Comparison of ENCODE assay signal across 8 cellular contexts in genomic region chr2:186486651-186487647, GRCh38. TPM values are rescaled to one million over a fixed set of nuclear protein-coding genes. Genes with fewer than 3 reads are reported as not detected.
DNase-seq lines count a peak whose midpoint lies in the region; ATAC-seq and FAIRE-seq lines count a peak whose summit lies in the region.

No MANE protein-coding gene starts in this region.

- in situ Hi-C loops in ACHN (cut with HindIII; ENCODE audit: low pct_ligation_motif_present, low pct_unique_long_range_greater_than_20kb, low sequenced_read_pairs): no loop called here

- POLR2A ChIA-PET in naive thymus-derived CD4-positive, alpha-beta T cell (lab: Charles Lee): interaction anchor here (1.0 to 3.0 kb wide), 4 partner anchors 23 to 105 kb away, joined by 3 to 26 read pairs (median 5); partner anchors contain the start of gene ITGAV

- H3K27ac Mint-ChIP-seq in naive thymus-derived CD4-positive, alpha-beta T cell: peak overlapping the region; percentile 95 to 100 (median 99)

- no peaks in the 10 kb centered on the region for H3K36me3 ChIP-seq in endocrine pancreas (ENCODE audit: control insufficient read depth, insufficient read depth, low read length)
- H3K36me3 ChIP-seq in naive thymus-derived CD4-positive, alpha-beta T cell (ENCODE audit: control insufficient read depth in 2 of 3, insufficient read depth in 3 of 3, low read length in 3 of 3): peaks cover 0 to 6% (median 0%) of the 10 kb centered on the region in 3 experiments

- H3K4me1 ChIP-seq in endocrine pancreas (ENCODE audit: control insufficient read depth, insufficient read depth, low read length): peaks cover 22% of the 10 kb centered on the region
- H3K4me1 ChIP-seq in naive thymus-derived CD4-positive, alpha-beta T cell (ENCODE audit: control insufficient read depth in 2 of 2, insufficient read depth in 2 of 2, low read length in 2 of 2): peaks cover 40 to 42% of the 10 kb centered on the region in 2 donors

- H3K36me3 Mint-ChIP-seq in naive thymus-derived CD4-positive, alpha-beta T cell: peaks cover 0 to 11% (median 4%) of the 10 kb centered on the region in 5 donors

- peak overlapping the region; percentile 96 for H3K27ac ChIP-seq in naive thymus-derived CD4-positive, alpha-beta T cell (ENCODE audit: low read depth, low read length)

- peak overlapping the region; percentile 99 for H3K4me3 ChIP-seq in endocrine pancreas (ENCODE audit: control insufficient read depth, insufficient read depth, low read length)
- peak overlapping the region; percentile 95 for H3K4me3 ChIP-seq in naive thymus-derived CD4-positive, alpha-beta T cell (ENCODE audit: low read length)

- H3K27me3 Mint-ChIP-seq in naive thymus-derived CD4-positive, alpha-beta T cell: peaks cover 0 to 2% (median 0%) of the 10 kb centered on the region in 5 donors

- CTCF ChIA-PET in naive thymus-derived CD4-positive, alpha-beta T cell (lab: Charles Lee): no interaction called here

- peak overlapping the region; percentile 56 for H3K9ac ChIP-seq in endocrine pancreas (ENCODE audit: control insufficient read depth, insufficient read depth, low read length)

- no peaks in the 10 kb centered on the region for H3K9me3 ChIP-seq in endocrine pancreas (ENCODE audit: control insufficient read depth, low read length)
- H3K9me3 ChIP-seq in naive thymus-derived CD4-positive, alpha-beta T cell (ENCODE audit: control insufficient read depth in 2 of 3, low read length in 3 of 3): no peaks in the 10 kb centered on the region

- peaks cover 0 to 9% (median 0%) of the 10 kb centered on the region in 11 donors for H3K9me3 Mint-ChIP-seq in naive thymus-derived CD4-positive, alpha-beta T cell

- H3K4me1 Mint-ChIP-seq in naive thymus-derived CD4-positive, alpha-beta T cell: peaks cover 39 to 90% (median 72%) of the 10 kb centered on the region in 7 donors

- FAIRE-seq in GM18507 (lab: Jason Lieb, UNC): peak; percentile 49

- DNase-seq in ACHN (peak; percentile 35), GM18507 (ENCODE audit: extremely low spot score, insufficient read length, low read depth) (no peak), RPMI7951 (ENCODE audit: low read depth) (peak; percentile 16), activated gamma-delta T cell treated with Interleukin-2 at 50 U/mL for 16 hours (no peak), C1 segment of cervical spinal cord (lab: John Stamatoyannopoulos, UW) (no peak), HuH-7 (ENCODE audit: low spot score) (no peak)
- DNase-seq in naive thymus-derived CD4-positive, alpha-beta T cell: peak in 3 of 9 donors; percentile 6 to 13 (median 10)

- ATAC-seq in naive thymus-derived CD4-positive, alpha-beta T cell: no peak

- intact Hi-C loops in naive thymus-derived CD4-positive, alpha-beta T cell (cut with micrococcal nuclease): loop anchor here (1.0 to 5.0 kb wide), 6 partner anchors 8 to 207 kb away; partner anchors contain the start of gene FAM171B (in 1 of the 2)

- no peaks in the 10 kb centered on the region for H3K27me3 ChIP-seq in endocrine pancreas (ENCODE audit: control insufficient read depth, insufficient read depth, low read length)
- no peaks in the 10 kb centered on the region for H3K27me3 ChIP-seq in naive thymus-derived CD4-positive, alpha-beta T cell (ENCODE audit: control insufficient read depth in 2 of 2, insufficient read depth in 2 of 2, low read length in 2 of 2)

- peak overlapping the region; percentile 96 to 99 (median 99) for H3K4me3 Mint-ChIP-seq in naive thymus-derived CD4-positive, alpha-beta T cell

RNA-seq across cellular contexts. Expression of gene ZC3H15, which starts 0.9 kb away (rescaled TPM):
- total RNA-seq in RPMI7951 (2014; rRNA removed; shearing (Covaris generic)): 97.4 and 121 TPM in 2 replicates
- 10 to 100 TPM; 53.4 to 87.4 (median 64.6) TPM for total RNA-seq in naive thymus-derived CD4-positive, alpha-beta T cell
- polyA plus RNA-seq in naive thymus-derived CD4-positive, alpha-beta T cell: 10 to 100 TPM; 66.8 to 74.5 TPM

Comparison
In these comparisons a context has a peak if more than half of its experiments do, and no peak if none do; other contexts are left out.
1. DNase-seq: peak in ACHN (single experiment) and RPMI7951 (single experiment); none in GM18507 (single experiment), activated gamma-delta T cell treated with Interleukin-2 at 50 U/mL for 16 hours (single experiment), C1 segment of cervical spinal cord (0 of 14) and HuH-7 (single experiment).